In genomic region chr4:69689530-69690111, GRCh38 we compare ENCODE assay signal across 9 cellular contexts. TPM values are rescaled to one million over a fixed set of nuclear protein-coding genes. Genes with fewer than 3 reads are reported as not detected.
A peak's percentile ranks its signal among the peaks of the same experiment; 100 is the strongest.
DNase-seq lines count a peak whose midpoint lies in the region; ATAC-seq and TF ChIP-seq lines count a peak whose summit lies in the region.
"Had no signal": no experiment of that assay in that cellular context is flagged by ENCODE, and none has a peak within 500 bp of the region (broad histone marks: within the 10 kb centered on the region; RNA-seq: fewer than 3 reads in every experiment).

No MANE protein-coding gene starts in this region.

- POLR2A ChIA-PET in HEK293 (lab: Yijun Ruan, JAX): no interaction called here

- no peaks in the 10 kb centered on the region for H3F3A ChIP-seq in DOHH2 (ENCODE audit: control insufficient read depth, insufficient read depth)

- H3K4me1 ChIP-seq in DOHH2 (ENCODE audit: control insufficient read depth, low read length) (no peaks in the 10 kb centered on the region), HEK293 (ENCODE audit: control insufficient read depth, insufficient read depth, low read length) (no peaks in the 10 kb centered on the region), OCI-LY3 (ENCODE audit: low read length) (no peaks in the 10 kb centered on the region), esophagus muscularis mucosa (no peaks in the 10 kb centered on the region), prostate gland (replicated peaks) (no peaks in the 10 kb centered on the region)

- H3K36me3 ChIP-seq in DOHH2 (ENCODE audit: control insufficient read depth, low read length): no peaks in the 10 kb centered on the region
- H3K36me3 ChIP-seq in HEK293 (ENCODE audit: control insufficient read depth in 2 of 2, insufficient read depth in 1 of 2, low read length in 2 of 2): no peaks in the 10 kb centered on the region
- H3K36me3 ChIP-seq in OCI-LY3 (replicated peaks; ENCODE audit: low read depth, low read length): no peaks in the 10 kb centered on the region
- no peaks in the 10 kb centered on the region for H3K36me3 ChIP-seq in esophagus muscularis mucosa
- no peaks in the 10 kb centered on the region for H3K36me3 ChIP-seq in prostate gland

- H2AFZ ChIP-seq in OCI-LY3 (ENCODE audit: low read depth, low read length): peak overlapping the region; percentile 12; the same call in 1 of the 2 replicates

- H3K79me2 ChIP-seq in DOHH2 (ENCODE audit: control insufficient read depth, low read length): no peaks in the 10 kb centered on the region
- H3K79me2 ChIP-seq in OCI-LY3 (ENCODE audit: low read length): no peaks in the 10 kb centered on the region

- H3K4me2 ChIP-seq in DOHH2 (ENCODE audit: low read length): no peak overlapping the region
- peak overlapping the region; percentile 29 for H3K4me2 ChIP-seq in OCI-LY3 (ENCODE audit: low read length)

- H3K9me3 ChIP-seq in DOHH2 (ENCODE audit: control insufficient read depth, insufficient read depth, low read length) (no peaks in the 10 kb centered on the region), HEK293 (ENCODE audit: control insufficient read depth, insufficient read depth, low read depth, low read length) (no peaks in the 10 kb centered on the region), OCI-LY3 (ENCODE audit: insufficient read depth, low read length) (no peaks in the 10 kb centered on the region), esophagus muscularis mucosa (no peaks in the 10 kb centered on the region), prostate gland (no peaks in the 10 kb centered on the region)

- DNase-seq in esophagus muscularis mucosa (ENCODE audit: extremely low spot score): no peak
- peak; percentile 7 for DNase-seq in prostate gland (ENCODE audit: low spot score)
- no peak for DNase-seq in T-helper 9 cell
- no peak for DNase-seq in activated T-cell treated with anti-CD3 and anti-CD28 coated beads for 4 hours
- DNase-seq: naive B cell had no signal

- TF ChIP-seq POLR2A in esophagus muscularis mucosa (IDR thresholded peaks at IDR 0.05; ENCODE audit: low read depth) (no peak), prostate gland (IDR thresholded peaks at IDR 0.05) (no peak)

- CTCF ChIA-PET in HEK293 (lab: Yijun Ruan, JAX): interaction anchor here (0.6 to 1.4 kb wide), 11 partner anchors 10 to 874 kb away, joined by 3 to 28 read pairs (median 3); no protein-coding TSS in a partner anchor

- peak; percentile 41 for TF ChIP-seq CTCF in DOHH2 (IDR thresholded peaks at IDR 0.05; ENCODE audit: low read depth, low read length, poor library complexity, severe bottlenecking)
- TF ChIP-seq CTCF in HEK293 (tag by site-specific recombination; IDR thresholded peaks at IDR 0.05): no peak
- TF ChIP-seq CTCF in OCI-LY3 (IDR thresholded peaks at IDR 0.05; ENCODE audit: low read depth, low read length): peak; percentile 67
- peak; percentile 28 to 48 (median 47) for TF ChIP-seq CTCF in esophagus muscularis mucosa (IDR thresholded peaks at IDR 0.05)
- TF ChIP-seq CTCF in prostate gland (IDR thresholded peaks at IDR 0.05): peak in 3 of 4 experiments; percentile 61 to 81 (median 72)

- H3K27me3 ChIP-seq in DOHH2 (ENCODE audit: control insufficient read depth, low read length) (no peaks in the 10 kb centered on the region), OCI-LY3 (ENCODE audit: low read depth, low read length) (no peaks in the 10 kb centered on the region), esophagus muscularis mucosa (no peaks in the 10 kb centered on the region), prostate gland (replicated peaks; ENCODE audit: insufficient read depth) (no peaks in the 10 kb centered on the region)

- H3K4me3 ChIP-seq in DOHH2 (ENCODE audit: low read length) (no peak overlapping the region), HEK293 (ENCODE audit: low read depth, low read length) (no peak overlapping the region), OCI-LY3 (ENCODE audit: low read length) (peak overlapping the region; percentile 14; the same call in 1 of the 2 replicates), esophagus muscularis mucosa (no peak overlapping the region), prostate gland (no peak overlapping the region)

- TF ChIP-seq EP300 in esophagus muscularis mucosa (IDR thresholded peaks at IDR 0.05): no peak

- 6% methylated on average over 2 of the region's 2 CpGs for WGBS in esophagus muscularis mucosa
- 5% methylated on average over 2 of the region's 2 CpGs for WGBS in prostate gland

- no peak overlapping the region for H3K27ac ChIP-seq in DOHH2 (ENCODE audit: low read depth, low read length)
- H3K27ac ChIP-seq in HEK293 (ENCODE audit: extremely low read depth, low read depth, low read length): no peak overlapping the region
- H3K27ac ChIP-seq in OCI-LY3 (ENCODE audit: low read length): no peak overlapping the region
- H3K27ac ChIP-seq in esophagus muscularis mucosa (replicated peaks in 1 of 4): no peak overlapping the region
- H3K27ac ChIP-seq in prostate gland: no peak overlapping the region

- no peaks in the 10 kb centered on the region for H4K20me1 ChIP-seq in DOHH2 (ENCODE audit: control insufficient read depth, insufficient read depth, low read depth, low read length)
- H4K20me1 ChIP-seq in OCI-LY3 (ENCODE audit: insufficient read depth, low read length): no peaks in the 10 kb centered on the region

- ATAC-seq in GM19328 (IDR thresholded peaks at IDR 0.05; ENCODE audit: unreplicated experiment): no peak

- no peak overlapping the region for H3K9ac ChIP-seq in OCI-LY3 (ENCODE audit: low read length)

- intact Hi-C loops in esophagus muscularis mucosa (cut with DNase I) (loop anchor here (5.0 to 10.0 kb wide), 2 partner anchors 195 to 808 kb away; no protein-coding TSS in a partner anchor), prostate gland (cut with DNase I) (loop anchor here (5.0 kb wide), 1 partner anchor 188 kb away; no protein-coding TSS in a partner anchor)

- H3K9me2 ChIP-seq in DOHH2 (replicated peaks; ENCODE audit: control insufficient read depth, low read length): no peaks in the 10 kb centered on the region

TF ChIP-seq in HEK293, 187 proteins besides CTCF, POLR2A, EP300 and RAD21:
- peak; percentile 52 for TF ChIP-seq ZNF654 (tag by site-specific recombination; IDR thresholded peaks at IDR 0.05; ENCODE audit: low read depth)
- no peak for TF ChIP-seq ZBTB7A (tag by site-specific recombination; IDR thresholded peaks at IDR 0.05; ENCODE audit: low read depth)

RNA-seq across cellular contexts. Expression of gene UGT2A1, which starts 36.6 kb away (rescaled TPM):
- total RNA-seq in esophagus muscularis mucosa: not detected
- not detected for total RNA-seq in prostate gland

RNA-seq across cellular contexts. Expression of gene UGT2A2, which starts 50.2 kb away (rescaled TPM):
- not detected for total RNA-seq in esophagus muscularis mucosa
- total RNA-seq in prostate gland: not detected
